Comparison of ENCODE assay signal across 16 cellular contexts in genomic region chr12:96912943-96913342, GRCh38. TPM values are rescaled to one million over a fixed set of nuclear protein-coding genes. Genes with fewer than 3 reads are reported as not detected.
DNase-seq lines count a peak whose midpoint lies in the region; ATAC-seq, FAIRE-seq and TF ChIP-seq lines count a peak whose summit lies in the region.
"Had no signal": no experiment of that assay in that cellular context is flagged by ENCODE, and none has a peak within 500 bp of the region (broad histone marks: within the 10 kb centered on the region; RNA-seq: fewer than 3 reads in every experiment).

No MANE protein-coding gene starts in this region.

- intact Hi-C loops in GM12878 (cut with micrococcal nuclease; ENCODE audit: unreplicated experiment) (no loop called here), psoas muscle (cut with DNase I) (no loop called here), sigmoid colon (cut with DNase I) (no loop called here)

- ATAC-seq in A549 (no peak), DND-41 (ENCODE audit: insufficient read depth, low read depth) (no peak), GM12878 (no peak; the same call in 2 of the 3 replicates), psoas muscle (peak; percentile 30 to 64 (median 50)), GM21423 (IDR thresholded peaks at IDR 0.05; ENCODE audit: unreplicated experiment) (no peak)

- CTCF ChIA-PET in A549 (lab: Yijun Ruan, JAX): no interaction called here
- CTCF ChIA-PET in GM12878 (lab: Yijun Ruan, JAX): interaction anchor here (0.8 to 1.5 kb wide), 4 partner anchors 8 to 334 kb away, joined by 3 to 5 read pairs (median 3); no protein-coding TSS in a partner anchor

- H3K4me2 ChIP-seq in A549: no peak overlapping the region
- H3K4me2 ChIP-seq in DND-41 (ENCODE audit: insufficient read depth, low read length): peak overlapping the region; percentile 19; the same call in 1 of the 2 replicates
- H3K4me2 ChIP-seq in GM12878 (ENCODE audit: control insufficient read depth, insufficient read depth): peak overlapping the region; percentile 20; the same call in 1 of the 2 replicates

- DNase-seq in A549 (ENCODE audit: low read depth in 1 of 2, low spot score in 1 of 2) (no peak), DND-41 (no peak), GM12878 (ENCODE audit: low read depth, low spot score) (no peak), psoas muscle (no peak), SHP77 treated with DMSO at 0.1 percent for 48 hours (lab: John Stamatoyannopoulos, UW) (no peak), sigmoid colon (no peak)
- DNase-seq: AML-193; Caco-2; CD4-positive, alpha-beta T cell; GF-D8; H9 had no signal

- in situ Hi-C loops in GM12878 (cut with MboI): no loop called here

- H3K4me3 ChIP-seq in A549 (no peak overlapping the region), DND-41 (ENCODE audit: low read depth in 1 of 2, low read length in 2 of 2) (no peak overlapping the region), GM12878 (no peak overlapping the region), psoas muscle (peak overlapping the region; percentile 42), sigmoid colon (no peak overlapping the region)

- no peak for TF ChIP-seq POLR2A in A549 (IDR thresholded peaks at IDR 0.05; ENCODE audit: low read length)
- no peak for TF ChIP-seq POLR2A in GM12878 (IDR thresholded peaks at IDR 0.05; ENCODE audit: low read depth, low read length)
- no peak for TF ChIP-seq POLR2A in sigmoid colon (IDR thresholded peaks at IDR 0.05)

- no peaks in the 10 kb centered on the region for H3K27me3 ChIP-seq in DND-41 (ENCODE audit: insufficient read depth, low read length, poor library complexity)
- no peaks in the 10 kb centered on the region for H3K27me3 ChIP-seq in GM12878 (replicated peaks in 1 of 2; ENCODE audit: control insufficient read depth in 2 of 2, insufficient read depth in 2 of 2, low read length in 1 of 2)
- no peaks in the 10 kb centered on the region for H3K27me3 ChIP-seq in psoas muscle (ENCODE audit: insufficient read depth in 3 of 3, low read length in 2 of 3)
- H3K27me3 ChIP-seq in sigmoid colon: no peaks in the 10 kb centered on the region

- H3K27ac ChIP-seq in A549 (no peak overlapping the region), DND-41 (ENCODE audit: low read length) (no peak overlapping the region; the same call in 1 of the 2 replicates), GM12878 (ENCODE audit: control insufficient read depth, insufficient read depth) (no peak overlapping the region), psoas muscle (peak overlapping the region; percentile 73), sigmoid colon (no peak overlapping the region)
- H3K27ac ChIP-seq: C4-2B had no signal

- BruUV-seq in GM12878 (replicated peaks; lab: Mats Ljungman, UMichigan): no TSS peak

- H3K79me2 ChIP-seq in DND-41 (ENCODE audit: insufficient read depth, low read length) (peaks cover 95% of the 10 kb centered on the region), GM12878 (ENCODE audit: control insufficient read depth, insufficient read depth, low read length) (peaks cover 43% of the 10 kb centered on the region)

- H3K9ac ChIP-seq in DND-41 (ENCODE audit: low read depth, low read length) (no peak overlapping the region), GM12878 (ENCODE audit: control insufficient read depth, insufficient read depth, low read length) (no peak overlapping the region)

- WGBS in A549 (ENCODE audit: missing lambda C conversion rate): 92% methylated on average over 2 of the region's 2 CpGs
- 100% methylated on average over 2 of the region's 2 CpGs for WGBS in GM12878 (ENCODE audit: insufficient coverage, insufficient replicate concordance, low lambda C conversion rate, missing lambda C conversion rate)
- WGBS in psoas muscle, 3 donors: 64 to 77% (median 70%) methylated on average over 2 of the region's 2 CpGs
- 95 to 96% methylated on average over 2 of the region's 2 CpGs for WGBS in sigmoid colon, 2 donors

- no peak for TF ChIP-seq CTCF in A549 (IDR thresholded peaks at IDR 0.05)
- no peak for TF ChIP-seq CTCF in DND-41 (IDR thresholded peaks at IDR 0.05; ENCODE audit: borderline replicate concordance, extremely low read depth, low read length, poor library complexity, severe bottlenecking)
- TF ChIP-seq CTCF in GM12878 (IDR thresholded peaks at IDR 0.05 in 2 of 3, conservative IDR thresholded peaks at IDR 0.05 in 1 of 3; ENCODE audit: control insufficient read depth in 2 of 3, extremely low read depth in 1 of 3, insufficient read depth in 1 of 3, low read depth in 3 of 3, low read length in 3 of 3): no peak
- TF ChIP-seq CTCF in psoas muscle (IDR thresholded peaks at IDR 0.05): no peak
- TF ChIP-seq CTCF in sigmoid colon (IDR thresholded peaks at IDR 0.05): no peak

- peaks cover 21% of the 10 kb centered on the region; the same call in 1 of the 2 replicates for H4K20me1 ChIP-seq in DND-41 (ENCODE audit: insufficient read depth, low read length)
- H4K20me1 ChIP-seq in GM12878 (ENCODE audit: control insufficient read depth, insufficient read depth): no peaks in the 10 kb centered on the region

- SMC1A ChIA-PET in GM12878 (lab: Charles Lee; ENCODE audit: uncharacterized antibody, unreplicated experiment): interaction anchor here (0.6 to 2.1 kb wide), 4 partner anchors 9 to 659 kb away, joined by 3 to 8 read pairs (median 3); no protein-coding TSS in a partner anchor

- peaks cover 48% of the 10 kb centered on the region for H3K36me3 ChIP-seq in DND-41 (ENCODE audit: insufficient read depth, low read length)
- no peaks in the 10 kb centered on the region; a peak in 2 of 4 replicates for H3K36me3 ChIP-seq in GM12878 (ENCODE audit: control insufficient read depth in 2 of 2, insufficient read depth in 2 of 2, low read length in 1 of 2)
- H3K36me3 ChIP-seq in psoas muscle (ENCODE audit: insufficient read depth in 1 of 2, low read depth in 1 of 2): no peaks in the 10 kb centered on the region
- no peaks in the 10 kb centered on the region for H3K36me3 ChIP-seq in sigmoid colon

- TF ChIP-seq EP300 in A549 (IDR thresholded peaks at IDR 0.05) (no peak), GM12878 (IDR thresholded peaks at IDR 0.05; ENCODE audit: borderline replicate concordance in 1 of 2, control insufficient read depth in 1 of 2, low read depth in 2 of 2, low read length in 2 of 2) (no peak), sigmoid colon (IDR thresholded peaks at IDR 0.05) (no peak)

- peaks cover 6% of the 10 kb centered on the region for H3K4me1 ChIP-seq in A549
- peaks cover 51% of the 10 kb centered on the region for H3K4me1 ChIP-seq in DND-41 (ENCODE audit: insufficient read depth, low read length)
- H3K4me1 ChIP-seq in GM12878 (ENCODE audit: control insufficient read depth, insufficient read depth, low read length): peaks cover 10% of the 10 kb centered on the region
- peaks cover 34% of the 10 kb centered on the region for H3K4me1 ChIP-seq in psoas muscle
- peaks cover 0 to 31% (median 21%) of the 10 kb centered on the region in 4 donors for H3K4me1 ChIP-seq in sigmoid colon

- POLR2A ChIA-PET in A549 (lab: Yijun Ruan, JAX) (no interaction called here), GM12878 (lab: Charles Lee) (interaction anchor here (0.7 to 1.6 kb wide), 2 partner anchors 23 to 363 kb away, joined by 3 to 6 read pairs; no protein-coding TSS in a partner anchor)

- RAD21 ChIA-PET in GM12878 (lab: Charles Lee; ENCODE audit: unreplicated experiment): interaction anchor here (0.9 kb wide), 1 partner anchor 33 kb away, joined by 3 read pairs; no protein-coding TSS in a partner anchor

- FAIRE-seq in A549 (lab: Jason Lieb, UNC) (no peak), GM12878 (lab: Jason Lieb, UNC) (no peak)
- FAIRE-seq: A204.1, D721Med, H1 had no signal

- H2AFZ ChIP-seq in DND-41 (ENCODE audit: low read depth, low read length) (no peak overlapping the region), GM12878 (ENCODE audit: control insufficient read depth, low read depth, low read length) (no peak overlapping the region)

- TF ChIP-seq RAD21 in A549 (conservative IDR thresholded peaks at IDR 0.05 in 1 of 2, IDR thresholded peaks at IDR 0.05 in 1 of 2): no peak
- no peak for TF ChIP-seq RAD21 in GM12878 (IDR thresholded peaks at IDR 0.05; ENCODE audit: insufficient read depth, low read depth, low read length)

- no peaks in the 10 kb centered on the region for H3K9me3 ChIP-seq in A549
- H3K9me3 ChIP-seq in DND-41 (ENCODE audit: insufficient read depth, low read length, severe bottlenecking): no peaks in the 10 kb centered on the region
- no peaks in the 10 kb centered on the region; the same call in 2 of the 3 replicates for H3K9me3 ChIP-seq in GM12878 (replicated peaks; ENCODE audit: control insufficient read depth, insufficient read depth, low read length)
- no peaks in the 10 kb centered on the region for H3K9me3 ChIP-seq in psoas muscle
- H3K9me3 ChIP-seq in sigmoid colon: no peaks in the 10 kb centered on the region
- H3K9me3 ChIP-seq: Caco-2 had no signal

TF ChIP-seq in GM12878, 131 proteins besides CTCF, POLR2A, EP300 and RAD21 (continues in another document):
- TF ChIP-seq RAD51 (IDR thresholded peaks at IDR 0.05) (no peak), CBFB (IDR thresholded peaks at IDR 0.05; ENCODE audit: low read depth) (no peak), BRCA1 (IDR thresholded peaks at IDR 0.05; ENCODE audit: low read depth, low read length) (no peak)

RNA-seq across cellular contexts. Expression of gene NEDD1, which starts 5.9 kb away (rescaled TPM):
- 64.5 and 73.5 TPM in 2 replicates for polyA plus RNA-seq in A549 (2011; rRNA removed)
- polyA plus RNA-seq in A549 (2012; cell fraction: cytosol; rRNA removed): 8.3 and 11.0 TPM in 2 replicates
- 5.1 and 5.8 TPM in 2 replicates for polyA plus RNA-seq in A549 (2012; cell fraction: nucleus; rRNA removed)
- 23.4 to 26.3 TPM (median 23.8 TPM) in 3 replicates for polyA plus RNA-seq in A549 (2017; fragmentation: RNase III; extraction: RNeasy Plus Mini Kit Qiagen cat#74134 plus additional on column Dnase treatment)
- 40.9 and 58.4 TPM in 2 replicates for polyA minus RNA-seq in A549 (2011; rRNA and poly(A)+ RNA removed)
- 32.3 and 41.8 TPM in 2 replicates for total RNA-seq in GM12878 (2013; cell fraction: nucleolus; rRNA removed)
- total RNA-seq in GM12878 (2014; rRNA removed): 27.4 and 29.9 TPM in 2 replicates
- total RNA-seq in GM12878 (2014; rRNA removed; fragmentation: Illumina TruSeq; extraction: Trizol): 35.1 and 36.2 TPM in 2 replicates
- total RNA-seq in GM12878 (2021): 27.2 and 28.9 TPM in 2 replicates
- 8.0 TPM for polyA plus RNA-seq in GM12878 (2011; ENCODE audit: low read depth)
- 52.6 and 66.7 TPM in 2 replicates for polyA plus RNA-seq in GM12878 (2011; rRNA removed)
- 15.8 and 17.3 TPM in 2 replicates for polyA plus RNA-seq in GM12878 (2011; cell fraction: cytosol; rRNA removed)
- polyA plus RNA-seq in GM12878 (2011; cell fraction: nucleus; rRNA removed): 15.3 and 16.4 TPM in 2 replicates
- polyA plus RNA-seq in GM12878 (2012): 8.6 and 13.1 TPM in 2 replicates
- polyA plus RNA-seq in GM12878 (2014; fragmentation: Illumina TruSeq; extraction: Trizol): 30.0 and 34.3 TPM in 2 replicates
- 10 to 100 TPM; 18.5 to 21.9 TPM for polyA plus RNA-seq in GM12878 (2014; fragmentation: Nextera tagmentation; extraction: Ambion mirVana)
- polyA plus RNA-seq in GM12878 (2014; rRNA removed): 14.1 and 15.9 TPM in 2 replicates
- polyA plus RNA-seq in GM12878 (2016; fragmentation: Nextera tagmentation; extraction: Ambion mirVana): 10 to 100 TPM; 35.9 to 36.5 TPM
- polyA minus RNA-seq in GM12878 (2011; rRNA and poly(A)+ RNA removed): 64.4 and 112 TPM in 2 replicates
- polyA minus RNA-seq in GM12878 (2011; cell fraction: cytosol; rRNA and poly(A)+ RNA removed): 19.9 and 21.5 TPM in 2 replicates
- 26.4 and 40.0 TPM in 2 replicates for polyA minus RNA-seq in GM12878 (2011; cell fraction: nucleus; rRNA and poly(A)+ RNA removed)
- total RNA-seq in psoas muscle: 10 to 100 TPM; 12.9 to 20.4 (median 14.9) TPM
- 10 to 100 TPM in 1 of 3 donors, 1 to 10 TPM in 2; 7.4 to 27.4 (median 8.3) TPM for polyA plus RNA-seq in psoas muscle
- total RNA-seq in sigmoid colon: 10 to 100 TPM; 17.1 to 31.6 (median 20.9) TPM
- polyA plus RNA-seq in sigmoid colon: 1 to 10 TPM; 5.8 to 7.7 (median 6.0) TPM

Comparison
In these comparisons a context has a peak if more than half of its experiments do, and no peak if none do; other contexts are left out.
1. ATAC-seq: peak in psoas muscle (4 of 4); none in A549 (0 of 2), DND-41 (single experiment), GM12878 (single experiment) and GM21423 (single experiment).